Comparison of ENCODE assay signal across 8 cellular contexts in genomic region chr14:21068521-21069387, GRCh38. TPM values are rescaled to one million over a fixed set of nuclear protein-coding genes. Genes with fewer than 3 reads are reported as not detected.
DNase-seq lines count a peak whose midpoint lies in the region; ATAC-seq and TF ChIP-seq lines count a peak whose summit lies in the region.

No MANE protein-coding gene starts in this region.

- H3K79me2 ChIP-seq in SU-DHL-6 (ENCODE audit: insufficient read depth, low read length): no peaks in the 10 kb centered on the region

- H2AFZ ChIP-seq in SU-DHL-6 (ENCODE audit: low read depth, low read length, severe bottlenecking): no peak overlapping the region

- DNase-seq in G401 (ENCODE audit: low spot score) (peak; percentile 83), NCI-H1105 (lab: John Stamatoyannopoulos, UW) (peak; percentile 78), breast epithelium (ENCODE audit: low spot score in 2 of 2) (no peak), sciatic nerve (ENCODE audit: low spot score) (no peak)

- H3K4me1 ChIP-seq in breast epithelium: peaks cover 4 to 17% of the 10 kb centered on the region in 2 donors
- H3K4me1 ChIP-seq in iPS-20b (ENCODE audit: insufficient read depth, low read length): peaks cover 10% of the 10 kb centered on the region

- TF ChIP-seq POLR2A in breast epithelium (IDR thresholded peaks at IDR 0.05): no peak

- H3K27ac ChIP-seq in SU-DHL-6 (ENCODE audit: low read depth, low read length) (no peak overlapping the region), breast epithelium (peak overlapping the region; percentile 91 to 92), iPS-20b (ENCODE audit: low read length) (peak overlapping the region; percentile 76)

- H3K27me3 ChIP-seq in SU-DHL-6 (ENCODE audit: low read length): no peaks in the 10 kb centered on the region
- H3K27me3 ChIP-seq in breast epithelium: no peaks in the 10 kb centered on the region
- H3K27me3 ChIP-seq in iPS-20b (ENCODE audit: insufficient read depth, low read length): peaks cover 21% of the 10 kb centered on the region

- no peaks in the 10 kb centered on the region for H3K36me3 ChIP-seq in SU-DHL-6 (ENCODE audit: low read length)
- no peaks in the 10 kb centered on the region for H3K36me3 ChIP-seq in breast epithelium
- H3K36me3 ChIP-seq in iPS-20b (ENCODE audit: insufficient read depth, low read depth, low read length): peaks cover 15% of the 10 kb centered on the region

- no peaks in the 10 kb centered on the region for H3K9me2 ChIP-seq in SU-DHL-6 (replicated peaks; ENCODE audit: insufficient read depth, low read length)

- peak; percentile 64 for ATAC-seq in sciatic nerve
- no peak for ATAC-seq in HG03108 (IDR thresholded peaks at IDR 0.05; ENCODE audit: unreplicated experiment)
- ATAC-seq in HG02884 (IDR thresholded peaks at IDR 0.05; ENCODE audit: unreplicated experiment): no peak

- in situ Hi-C loops in G401 (cut with HindIII; ENCODE audit: low sequenced_read_pairs): no loop called here

- H3K9me3 ChIP-seq in SU-DHL-6 (ENCODE audit: insufficient read depth, low read length) (no peaks in the 10 kb centered on the region), breast epithelium (no peaks in the 10 kb centered on the region), iPS-20b (ENCODE audit: insufficient read depth, low read depth, low read length) (no peaks in the 10 kb centered on the region)

- no peak overlapping the region for H3K4me2 ChIP-seq in SU-DHL-6 (ENCODE audit: low read depth, low read length, poor library complexity, severe bottlenecking)

- no peaks in the 10 kb centered on the region for H3F3A ChIP-seq in SU-DHL-6 (ENCODE audit: insufficient read depth)

- H3K9ac ChIP-seq in SU-DHL-6 (ENCODE audit: low read length): no peak overlapping the region
- H3K9ac ChIP-seq in iPS-20b (ENCODE audit: low read depth, low read length): peak overlapping the region; percentile 94; the same call in 1 of the 2 replicates

- no peaks in the 10 kb centered on the region for H4K20me1 ChIP-seq in SU-DHL-6 (ENCODE audit: low read depth, low read length)

- no peak overlapping the region for H3K4me3 ChIP-seq in SU-DHL-6 (ENCODE audit: insufficient read depth, low read length, poor library complexity, severe bottlenecking)
- peak overlapping the region; percentile 68 to 86 (median 73) for H3K4me3 ChIP-seq in breast epithelium
- peak overlapping the region; percentile 94 for H3K4me3 ChIP-seq in iPS-20b (ENCODE audit: low read length)

- TF ChIP-seq CTCF in SU-DHL-6 (IDR thresholded peaks at IDR 0.05; ENCODE audit: insufficient read depth, low read length, poor library complexity, severe bottlenecking) (peak; percentile 39), breast epithelium (IDR thresholded peaks at IDR 0.05) (peak; percentile 58 to 63 (median 59))

- intact Hi-C loops in breast epithelium (cut with DNase I; ENCODE audit: low total_unique reads): loop anchor here (10.0 kb wide), 1 partner anchor 94 kb away; no protein-coding TSS in a partner anchor
- intact Hi-C loops in sciatic nerve (cut with DNase I): loop anchor here (2.0 kb wide), 1 partner anchor 24 kb away; no protein-coding TSS in a partner anchor

RNA-seq across cellular contexts. Expression of gene ARHGEF40, which starts 1.4 kb away (rescaled TPM):
- total RNA-seq in G401 (2014; rRNA removed; shearing (Covaris generic)): 48.6 and 50.3 TPM in 2 replicates
- total RNA-seq in breast epithelium (10 to 100 TPM; 33.7 to 51.4 (median 40.6) TPM), sciatic nerve (91.1 TPM)

RNA-seq across cellular contexts. Expression of gene RNASE8, which starts 11.1 kb away (rescaled TPM):
- not detected in 2 replicates for total RNA-seq in G401 (2014; rRNA removed; shearing (Covaris generic))
- total RNA-seq in breast epithelium (not detected), sciatic nerve (not detected)

RNA-seq across cellular contexts. Expression of gene RNASE7, which starts 26.6 kb away (rescaled TPM):
- total RNA-seq in G401 (2014; rRNA removed; shearing (Covaris generic)): not detected in 2 replicates
- total RNA-seq in breast epithelium: 1 to 10 TPM in 2 of 3 donors, not detected in 1; 1.6 to 3.1 TPM
- total RNA-seq in sciatic nerve: not detected

RNA-seq across cellular contexts. Expression of gene ZNF219, which starts 29.7 kb away (rescaled TPM):
- total RNA-seq in G401 (2014; rRNA removed; shearing (Covaris generic)): 29.4 and 45.8 TPM in 2 replicates
- 10 to 100 TPM; 32.4 to 62.2 (median 32.8) TPM for total RNA-seq in breast epithelium
- total RNA-seq in sciatic nerve: 43.2 TPM

RNA-seq across cellular contexts. Expression of gene TMEM253, which starts 32.1 kb away (rescaled TPM):
- not detected in 2 replicates for total RNA-seq in G401 (2014; rRNA removed; shearing (Covaris generic))
- 1 to 10 TPM in 1 of 3 donors, under 1 TPM in 2; 0.44 to 1.3 (median 0.98) TPM for total RNA-seq in breast epithelium
- total RNA-seq in sciatic nerve: 0.62 TPM

Comparison
In these comparisons a context has a peak if more than half of its experiments do, and no peak if none do; other contexts are left out.
1. DNase-seq: peak in G401 (single experiment) and NCI-H1105 (single experiment); none in breast epithelium (0 of 2) and sciatic nerve (single experiment).